In genomic region chr2:241244368-241244767, GRCh38 we compare ENCODE assay signal across 1 cellular context.
TF ChIP-seq lines count a peak whose summit lies in the region.

No MANE protein-coding gene starts in this region.

TF ChIP-seq in HepG2, 621 proteins besides CTCF, POLR2A, EP300 and RAD21:
- peak; percentile 34; the same call in 1 of the 2 replicates for TF ChIP-seq SSRP1 (CRISPR knock-in tag; IDR thresholded peaks at IDR 0.05)
- TF ChIP-seq RBM22 (optimal IDR thresholded peaks at IDR 0.05; ENCODE audit: low read length): peak; percentile 90
- no peak for TF ChIP-seq PCBP1 (IDR thresholded peaks at IDR 0.05; ENCODE audit: borderline replicate concordance, low read depth, low read length)
- no peak for TF ChIP-seq SMYD3 (CRISPR knock-in tag; IDR thresholded peaks at IDR 0.05)
- no peak for TF ChIP-seq THAP7 (CRISPR knock-in tag; IDR thresholded peaks at IDR 0.05)
